ENCODE assay signal across 26 cellular contexts in the genomic region with DNA sequence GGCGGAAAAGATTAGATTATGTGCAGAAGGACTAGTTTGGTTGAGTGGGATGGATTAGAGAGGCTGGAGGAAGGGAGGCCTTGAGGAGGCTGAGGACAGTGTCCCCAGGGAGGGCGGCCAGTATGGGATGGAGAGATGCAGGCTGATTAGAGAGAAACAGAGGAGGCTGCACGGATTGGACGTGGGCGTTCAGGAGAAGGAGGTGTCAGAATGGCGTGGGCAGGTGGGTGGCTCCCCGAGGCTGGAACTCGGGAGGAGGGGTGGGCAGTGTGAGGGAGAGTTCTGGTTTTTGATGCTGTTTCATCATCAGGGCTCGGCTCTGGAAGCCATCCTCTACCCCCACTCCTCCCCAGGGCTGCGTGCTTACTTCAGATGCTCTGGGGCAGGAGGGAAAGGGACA. TPM values are rescaled to one million over a fixed set of nuclear protein-coding genes. Genes with fewer than 3 reads are reported as not detected.
A peak's percentile ranks its signal among the peaks of the same experiment; 100 is the strongest.
DNase-seq lines count a peak whose midpoint lies in the region; ATAC-seq, FAIRE-seq and TF ChIP-seq lines count a peak whose summit lies in the region.
"Had no signal": no experiment of that assay in that cellular context is flagged by ENCODE, and none has a peak within 500 bp of the region (broad histone marks: within the 10 kb centered on the region; RNA-seq: fewer than 3 reads in every experiment).

No MANE protein-coding gene starts in this region.

- WGBS in K562 (ENCODE audit: insufficient coverage, low coverage, missing lambda C conversion rate), result 7% methylated on average over 3 of the region's 10 CpGs

- TF ChIP-seq POLR2A in K562 (conservative IDR thresholded peaks at IDR 0.05) (no peak), uterus (IDR thresholded peaks at IDR 0.05) (no peak)

- H3K4me1 ChIP-seq in K562 (replicated peaks in 1 of 2; ENCODE audit: control insufficient read depth in 2 of 2, insufficient read depth in 2 of 2, low read length in 2 of 2) (peaks cover 0 to 8% of the 10 kb centered on the region in 2 experiments; a peak in 3 of 5 replicates), uterus (no peaks in the 10 kb centered on the region)

- intact Hi-C loops in K562 (cut with micrococcal nuclease), result no loop called here
- intact Hi-C loops in uterus (cut with DNase I; ENCODE audit: low total_unique reads), result no loop called here

- H3K4me3 ChIP-seq in K562, result no peak overlapping the region
- H3K4me3 ChIP-seq in uterus, result no peak overlapping the region

- in situ Hi-C loops in K562 (cut with MboI), result no loop called here

- H4K20me1 ChIP-seq in K562 (replicated peaks; ENCODE audit: control insufficient read depth, insufficient read depth, low read length), result 0 out of 2 replicates have a peak, but pooled peaks cover 9% of the 10 kb centered on the region

- H3K36me3 ChIP-seq in K562 (ENCODE audit: control insufficient read depth, insufficient read depth, low read length), result no peaks in the 10 kb centered on the region
- H3K36me3 ChIP-seq in uterus, result no peaks in the 10 kb centered on the region
- H3K36me3 ChIP-seq: BE2C had no signal

- peak overlapping the region; percentile 28 for H3K27ac Mint-ChIP-seq in activated naive CD8-positive, alpha-beta T cell
- no peak overlapping the region for H3K27ac Mint-ChIP-seq in activated naive CD8-positive, alpha-beta T cell treated with anti-CD3 and anti-CD28 coated beads for 36 hours
- peak overlapping the region; percentile 8 for H3K27ac Mint-ChIP-seq in nephron progenitor cell

- H3K9me3 ChIP-seq in K562 (replicated peaks; ENCODE audit: control insufficient read depth, insufficient read depth, low read depth, low read length), result no peaks in the 10 kb centered on the region
- no peaks in the 10 kb centered on the region for H3K9me3 ChIP-seq in uterus
- H3K9me3 ChIP-seq: BE2C had no signal

- H3K4me3 Mint-ChIP-seq in activated naive CD8-positive, alpha-beta T cell, result no peak overlapping the region
- no peak overlapping the region for H3K4me3 Mint-ChIP-seq in activated naive CD8-positive, alpha-beta T cell treated with anti-CD3 and anti-CD28 coated beads for 36 hours
- no peak overlapping the region for H3K4me3 Mint-ChIP-seq in nephron progenitor cell
- H3K4me3 Mint-ChIP-seq: CD14-positive monocyte had no signal

- H3K4me1 Mint-ChIP-seq in activated naive CD8-positive, alpha-beta T cell (ENCODE audit: low read depth), result peaks cover 34% of the 10 kb centered on the region
- H3K4me1 Mint-ChIP-seq in activated naive CD8-positive, alpha-beta T cell treated with anti-CD3 and anti-CD28 coated beads for 36 hours, result peaks cover 23% of the 10 kb centered on the region
- H3K4me1 Mint-ChIP-seq in nephron progenitor cell, result peaks cover 6% of the 10 kb centered on the region

- no peaks in the 10 kb centered on the region for H3K9me1 ChIP-seq in K562 (ENCODE audit: control insufficient read depth, insufficient read depth, low read length)

- FAIRE-seq in K562 (lab: Jason Lieb, UNC), result no peak
- FAIRE-seq: GM12891, HepG2 had no signal

- H3K9ac ChIP-seq in K562 (ENCODE audit: insufficient read depth in 1 of 2, low read depth in 2 of 2, low read length in 2 of 2), result no peak overlapping the region

- H3K79me2 ChIP-seq in K562 (ENCODE audit: control insufficient read depth, insufficient read depth, low read length), result no peaks in the 10 kb centered on the region

- no peak for TF ChIP-seq RAD21 in K562 (CRISPR knock-in tag; conservative IDR thresholded peaks at IDR 0.05 in 1 of 2, IDR thresholded peaks at IDR 0.05 in 1 of 2)

- DNase-seq in activated naive CD8-positive, alpha-beta T cell treated with anti-CD3 and anti-CD28 coated beads for 36 hours, result no peak
- DNase-seq in K562 (ENCODE audit: extremely low read depth in 1 of 4, low spot score in 3 of 4), result peak in 3 of 4 experiments; percentile 32 to 48 (median 44)
- DNase-seq in nephron progenitor cell, result no peak
- DNase-seq in uterus, result no peak
- DNase-seq in stimulated activated CD8-positive, alpha-beta memory T cell treated with anti-CD3 and anti-CD28 coated beads, Interleukin-4, amount 100 ng/mL, for 48 hours, result no peak
- DNase-seq in NCI-H510A (lab: John Stamatoyannopoulos, UW), result no peak
- DNase-seq: 8988T; ACHN; BE2C; CD8-positive, alpha-beta memory T cell; DMS79 treated with DMSO at 0.1 percent for 48 hours; GF-D8; GOT3; KBM-7; NCI-H2029; NCI-H69; RPMI8226; SHP77 had no signal

- H3K9me3 Mint-ChIP-seq in activated naive CD8-positive, alpha-beta T cell (ENCODE audit: low read depth), result no peaks in the 10 kb centered on the region
- H3K9me3 Mint-ChIP-seq in activated naive CD8-positive, alpha-beta T cell treated with anti-CD3 and anti-CD28 coated beads for 36 hours, result no peaks in the 10 kb centered on the region
- peaks cover 4% of the 10 kb centered on the region for H3K9me3 Mint-ChIP-seq in nephron progenitor cell
- H3K9me3 Mint-ChIP-seq: CD8-positive, alpha-beta memory T cell had no signal

- H3K27me3 ChIP-seq in K562 (ENCODE audit: control insufficient read depth in 2 of 2, insufficient read depth in 2 of 2, low read length in 2 of 2) (peaks cover 9 to 39% of the 10 kb centered on the region in 2 experiments; a peak in 4 of 5 replicates), uterus (no peaks in the 10 kb centered on the region)
- H3K27me3 ChIP-seq: BE2C had no signal

- no peak overlapping the region for H2AFZ ChIP-seq in K562 (ENCODE audit: low read depth, low read length)

- no peaks in the 10 kb centered on the region for H3K36me3 Mint-ChIP-seq in activated naive CD8-positive, alpha-beta T cell
- H3K36me3 Mint-ChIP-seq in activated naive CD8-positive, alpha-beta T cell treated with anti-CD3 and anti-CD28 coated beads for 36 hours, result no peaks in the 10 kb centered on the region
- no peaks in the 10 kb centered on the region for H3K36me3 Mint-ChIP-seq in nephron progenitor cell (ENCODE audit: low read depth)
- H3K36me3 Mint-ChIP-seq: CD14-positive monocyte; CD8-positive, alpha-beta memory T cell had no signal

- H3K4me2 ChIP-seq in K562 (ENCODE audit: insufficient read depth, low read length), result no peak overlapping the region

- H3K27ac ChIP-seq in K562 (ENCODE audit: extremely low read depth, low read depth, low read length) (no peak overlapping the region), uterus (no peak overlapping the region)

- H3K27me3 Mint-ChIP-seq in activated naive CD8-positive, alpha-beta T cell, result no peaks in the 10 kb centered on the region
- no peaks in the 10 kb centered on the region for H3K27me3 Mint-ChIP-seq in activated naive CD8-positive, alpha-beta T cell treated with anti-CD3 and anti-CD28 coated beads for 36 hours
- peaks cover 10% of the 10 kb centered on the region for H3K27me3 Mint-ChIP-seq in nephron progenitor cell (ENCODE audit: low read depth, poor library complexity)

- TF ChIP-seq CTCF in K562 (IDR thresholded peaks at IDR 0.05 in 2 of 3, conservative IDR thresholded peaks at IDR 0.05 in 1 of 3; ENCODE audit: insufficient read depth in 2 of 3, low read depth in 1 of 3, low read length in 3 of 3) (no peak), nephron progenitor cell (IDR thresholded peaks at IDR 0.05) (no peak), uterus (IDR thresholded peaks at IDR 0.05) (no peak)

- CTCF ChIA-PET in K562 (lab: Yijun Ruan, JAX; ENCODE audit: low intra/inter-chr PET ratio), result no interaction called here

- no peak for TF ChIP-seq EP300 in K562 (IDR thresholded peaks at IDR 0.05; ENCODE audit: low read length)

- no TSS peak for BruUV-seq in K562 (replicated peaks; lab: Mats Ljungman, UMichigan)

- peak; percentile 26 for ATAC-seq in K562
- ATAC-seq: HepG2 had no signal

- POLR2A ChIA-PET in K562 (lab: Yijun Ruan, JAX), result interaction anchor here (2.0 kb wide), 1 partner anchor 25 kb away, joined by 4 read pairs; a partner anchor contains a TSS

RNA-seq across cellular contexts. Expression of a gene that starts 13.0 kb away (rescaled TPM):
- total RNA-seq in activated naive CD8-positive, alpha-beta T cell treated with anti-CD3 and anti-CD28 coated beads for 36 hours, result under 1 TPM; 0.31 to 0.44 TPM
- total RNA-seq in K562 (2011; cell fraction: chromatin; rRNA removed; ENCODE audit: low replicate concordance), result 1.0 TPM in 1 of 2 replicates, not detected in the other
- total RNA-seq in K562 (2011; cell fraction: nucleolus; rRNA removed), result 0.13 and 0.17 TPM in 2 replicates
- 0.15 TPM in 1 of 2 replicates, not detected in the other for total RNA-seq in K562 (2011; cell fraction: nucleoplasm; rRNA removed)
- 0.04 and 0.09 TPM in 2 replicates for total RNA-seq in K562 (2014; rRNA removed)
- 0.10 and 0.18 TPM in 2 replicates for total RNA-seq in K562 (2014; rRNA removed; fragmentation: Illumina TruSeq; extraction: Trizol)
- total RNA-seq in K562 (2015; rRNA removed; fragmentation: Illumina TruSeq; extraction: Trizol), result 0.22 and 0.23 TPM in 2 replicates
- 0.36 and 0.62 TPM in 2 replicates for total RNA-seq in K562 (2021)
- polyA plus RNA-seq in K562 (2011; rRNA removed), result 0.01 TPM in 1 of 2 replicates, not detected in the other
- not detected in 2 replicates for polyA plus RNA-seq in K562 (2011; cell fraction: cytosol; rRNA removed)
- 0.06 and 0.18 TPM in 2 replicates for polyA plus RNA-seq in K562 (2011; cell fraction: nucleus; rRNA removed)
- polyA plus RNA-seq in K562 (2012), result 0.07 and 0.42 TPM in 2 replicates
- 0.01 and 0.04 TPM in 2 replicates for polyA plus RNA-seq in K562 (2014; fragmentation: Illumina TruSeq; extraction: Trizol)
- polyA plus RNA-seq in K562 (2014; fragmentation: Nextera tagmentation; extraction: Ambion mirVana), result not detected
- polyA plus RNA-seq in K562 (2014; rRNA removed), result 0.03 TPM in 1 of 2 replicates, not detected in the other
- not detected in 2 replicates for polyA minus RNA-seq in K562 (2011; rRNA and poly(A)+ RNA removed)
- polyA minus RNA-seq in K562 (2011; cell fraction: cytosol; rRNA and poly(A)+ RNA removed), result 0.67 TPM in 1 of 2 replicates, not detected in the other
- polyA minus RNA-seq in K562 (2011; cell fraction: nucleus; rRNA and poly(A)+ RNA removed), result 0.27 and 0.33 TPM in 2 replicates
- total RNA-seq in uterus, result under 1 TPM in 3 of 4 donors, not detected in 1; under 0.01 to 0.35 (median 0.09) TPM
- total RNA-seq: HT1080, LHCN-M2, NCI-H460, SK-MEL-5 had no signal
- polyA plus RNA-seq: CD14-positive monocyte; CD8-positive, alpha-beta memory T cell had no signal

RNA-seq across cellular contexts. Expression of a gene that starts 25.0 kb away (rescaled TPM):
- total RNA-seq in activated naive CD8-positive, alpha-beta T cell treated with anti-CD3 and anti-CD28 coated beads for 36 hours, result 10 to 100 TPM; 53.4 to 53.8 TPM
- 109 and 250 TPM in 2 replicates for total RNA-seq in K562 (2011; cell fraction: chromatin; rRNA removed; ENCODE audit: low replicate concordance)
- total RNA-seq in K562 (2011; cell fraction: nucleolus; rRNA removed), result 141 and 156 TPM in 2 replicates
- 127 and 128 TPM in 2 replicates for total RNA-seq in K562 (2011; cell fraction: nucleoplasm; rRNA removed)
- total RNA-seq in K562 (2014; rRNA removed) (14.8 and 19.7 TPM in 2 replicates), K562 (2014; rRNA removed; fragmentation: Illumina TruSeq; extraction: Trizol) (4.8 and 5.1 TPM in 2 replicates), K562 (2015; rRNA removed; fragmentation: Illumina TruSeq; extraction: Trizol) (7.2 and 7.5 TPM in 2 replicates), K562 (2021) (64.0 and 82.6 TPM in 2 replicates), uterus (10 to 100 TPM in 2 of 4 donors, 1 to 10 TPM in 2; 1.2 to 32.6 (median 9.2) TPM)
- polyA plus RNA-seq in K562 (2011; rRNA removed) (7.4 and 25.6 TPM in 2 replicates), K562 (2014; fragmentation: Illumina TruSeq; extraction: Trizol) (20.5 and 39.3 TPM in 2 replicates), K562 (2014; fragmentation: Nextera tagmentation; extraction: Ambion mirVana) (1 to 10 TPM; 1.6 to 2.5 TPM), K562 (2014; rRNA removed) (40.1 and 51.0 TPM in 2 replicates)
- polyA plus RNA-seq in K562 (2011; cell fraction: cytosol; rRNA removed), result 9.9 and 13.1 TPM in 2 replicates
- polyA plus RNA-seq in K562 (2011; cell fraction: nucleus; rRNA removed), result 196 and 219 TPM in 2 replicates
- 33.9 and 73.5 TPM in 2 replicates for polyA plus RNA-seq in K562 (2012)
- polyA minus RNA-seq in K562 (2011; rRNA and poly(A)+ RNA removed), result 2.8 and 3.0 TPM in 2 replicates
- 17.2 and 25.7 TPM in 2 replicates for polyA minus RNA-seq in K562 (2011; cell fraction: cytosol; rRNA and poly(A)+ RNA removed)
- polyA minus RNA-seq in K562 (2011; cell fraction: nucleus; rRNA and poly(A)+ RNA removed), result 40.7 and 48.8 TPM in 2 replicates

RNA-seq across cellular contexts. Expression of a gene that starts 47.8 kb away (rescaled TPM):
- 1 to 10 TPM; 1.5 to 1.7 TPM for total RNA-seq in activated naive CD8-positive, alpha-beta T cell treated with anti-CD3 and anti-CD28 coated beads for 36 hours
- total RNA-seq in K562 (2011; cell fraction: chromatin; rRNA removed; ENCODE audit: low replicate concordance), result 4.6 and 13.9 TPM in 2 replicates
- 5.5 and 8.2 TPM in 2 replicates for total RNA-seq in K562 (2011; cell fraction: nucleolus; rRNA removed)
- total RNA-seq in K562 (2011; cell fraction: nucleoplasm; rRNA removed), result 3.7 and 4.8 TPM in 2 replicates
- total RNA-seq in K562 (2014; rRNA removed), result 8.8 and 10.4 TPM in 2 replicates
- 3.9 and 4.6 TPM in 2 replicates for total RNA-seq in K562 (2014; rRNA removed; fragmentation: Illumina TruSeq; extraction: Trizol)
- total RNA-seq in K562 (2015; rRNA removed; fragmentation: Illumina TruSeq; extraction: Trizol), result 4.4 and 4.7 TPM in 2 replicates
- 10.7 and 11.6 TPM in 2 replicates for total RNA-seq in K562 (2021)
- polyA plus RNA-seq in K562 (2011; rRNA removed), result 3.3 and 4.0 TPM in 2 replicates
- polyA plus RNA-seq in K562 (2011; cell fraction: cytosol; rRNA removed), result 1.5 and 6.8 TPM in 2 replicates
- polyA plus RNA-seq in K562 (2011; cell fraction: nucleus; rRNA removed), result 1.5 and 3.7 TPM in 2 replicates
- 3.5 and 4.6 TPM in 2 replicates for polyA plus RNA-seq in K562 (2012)
- 4.8 and 6.3 TPM in 2 replicates for polyA plus RNA-seq in K562 (2014; fragmentation: Illumina TruSeq; extraction: Trizol)
- polyA plus RNA-seq in K562 (2014; fragmentation: Nextera tagmentation; extraction: Ambion mirVana), result under 1 TPM; 0.15 to 0.22 TPM
- 5.1 and 5.8 TPM in 2 replicates for polyA plus RNA-seq in K562 (2014; rRNA removed)
- 3.8 and 5.3 TPM in 2 replicates for polyA minus RNA-seq in K562 (2011; rRNA and poly(A)+ RNA removed)
- polyA minus RNA-seq in K562 (2011; cell fraction: cytosol; rRNA and poly(A)+ RNA removed), result 6.5 and 7.2 TPM in 2 replicates
- polyA minus RNA-seq in K562 (2011; cell fraction: nucleus; rRNA and poly(A)+ RNA removed), result 2.0 and 2.7 TPM in 2 replicates
- 1 to 10 TPM in 1 of 4 donors, under 1 TPM in 1, not detected in 2; 0.40 to 1.4 TPM for total RNA-seq in uterus

Comparison
In these comparisons a context has a peak if more than half of its experiments do, and no peak if none do; other contexts are left out.
1. DNase-seq: peak in K562 (3 of 4); none in activated naive CD8-positive, alpha-beta T cell treated with anti-CD3 and anti-CD28 coated beads for 36 hours (single experiment), nephron progenitor cell (single experiment), uterus (0 of 2), stimulated activated CD8-positive, alpha-beta memory T cell treated with anti-CD3 and anti-CD28 coated beads, Interleukin-4, amount 100 ng/mL, for 48 hours (single experiment) and NCI-H510A (single experiment).